ENCODE assay signal across 8 cellular contexts in genomic region chr17:2062571-2063183, GRCh38. TPM values are rescaled to one million over a fixed set of nuclear protein-coding genes. Genes with fewer than 3 reads are reported as not detected.
DNase-seq lines count a peak whose midpoint lies in the region; ATAC-seq and TF ChIP-seq lines count a peak whose summit lies in the region.

No MANE protein-coding gene starts in this region.

- peaks cover 11 to 83% of the 10 kb centered on the region in 2 donors for H3K4me1 ChIP-seq in thyroid gland

- CTCF ChIA-PET in activated CD4-positive, alpha-beta memory T cell treated with anti-CD3 and anti-CD28 coated beads, Interleukin-2, amount 10 ng/mL, durations not matched to agents 7 days and 5 days (lab: Charles Lee), result interaction anchor here (2.0 to 3.2 kb wide), 2 partner anchors 8 to 177 kb away, joined by 6 to 16 read pairs; partner anchors contain the start of gene HIC1
- CTCF ChIA-PET in activated CD4-positive, alpha-beta memory T cell treated with anti-CD3 and anti-CD28 coated beads for 36 hours (lab: Charles Lee), result interaction anchor here (0.7 kb wide), 1 partner anchor 674 kb away, joined by 3 read pairs; no protein-coding TSS in a partner anchor

- no peak for TF ChIP-seq POLR2A in thyroid gland (IDR thresholded peaks at IDR 0.05)

- peaks cover 68% of the 10 kb centered on the region for H3K36me3 Mint-ChIP-seq in activated CD4-positive, alpha-beta memory T cell treated with anti-CD3 and anti-CD28 coated beads, Interleukin-2, amount 10 ng/mL, durations not matched to agents 7 days and 5 days (ENCODE audit: low read depth)
- peaks cover 64% of the 10 kb centered on the region for H3K36me3 Mint-ChIP-seq in activated CD4-positive, alpha-beta memory T cell treated with anti-CD3 and anti-CD28 coated beads for 36 hours
- H3K36me3 Mint-ChIP-seq in brain, result peaks cover 65% of the 10 kb centered on the region
- H3K36me3 Mint-ChIP-seq in memory B cell, result peaks cover 15% of the 10 kb centered on the region

- peaks cover 1% of the 10 kb centered on the region for H3K27me3 Mint-ChIP-seq in activated CD4-positive, alpha-beta memory T cell treated with anti-CD3 and anti-CD28 coated beads, Interleukin-2, amount 10 ng/mL, durations not matched to agents 7 days and 5 days
- peaks cover 5% of the 10 kb centered on the region for H3K27me3 Mint-ChIP-seq in activated CD4-positive, alpha-beta memory T cell treated with anti-CD3 and anti-CD28 coated beads for 36 hours
- H3K27me3 Mint-ChIP-seq in brain (peaks cover 38% of the 10 kb centered on the region), memory B cell (peaks cover 4% of the 10 kb centered on the region)

- no peaks in the 10 kb centered on the region for H3K9me3 Mint-ChIP-seq in activated CD4-positive, alpha-beta memory T cell treated with anti-CD3 and anti-CD28 coated beads, Interleukin-2, amount 10 ng/mL, durations not matched to agents 7 days and 5 days
- no peaks in the 10 kb centered on the region for H3K9me3 Mint-ChIP-seq in activated CD4-positive, alpha-beta memory T cell treated with anti-CD3 and anti-CD28 coated beads for 36 hours
- H3K9me3 Mint-ChIP-seq in brain (peaks cover 0 to 4% (median 0%) of the 10 kb centered on the region in 5 experiments), memory B cell (no peaks in the 10 kb centered on the region)

- 58 to 68% methylated on average over 11 of the region's 11 CpGs for WGBS in thyroid gland, 2 donors

- H3K27me3 ChIP-seq in thyroid gland, result peaks cover 5% of the 10 kb centered on the region

- H3K27ac Mint-ChIP-seq in activated CD4-positive, alpha-beta memory T cell treated with anti-CD3 and anti-CD28 coated beads, Interleukin-2, amount 10 ng/mL, durations not matched to agents 7 days and 5 days, result peak overlapping the region; percentile 51
- no peak overlapping the region for H3K27ac Mint-ChIP-seq in activated CD4-positive, alpha-beta memory T cell treated with anti-CD3 and anti-CD28 coated beads for 36 hours
- H3K27ac Mint-ChIP-seq in brain (peak overlapping the region in 3 of 5 experiments; percentile 24 to 88 (median 86)), memory B cell (peak overlapping the region; percentile 81)

- H3K4me1 Mint-ChIP-seq in activated CD4-positive, alpha-beta memory T cell treated with anti-CD3 and anti-CD28 coated beads, Interleukin-2, amount 10 ng/mL, durations not matched to agents 7 days and 5 days, result peaks cover 68% of the 10 kb centered on the region
- H3K4me1 Mint-ChIP-seq in activated CD4-positive, alpha-beta memory T cell treated with anti-CD3 and anti-CD28 coated beads for 36 hours (ENCODE audit: low read depth), result peaks cover 12% of the 10 kb centered on the region
- H3K4me1 Mint-ChIP-seq in brain, result peaks cover 31% of the 10 kb centered on the region
- peaks cover 34% of the 10 kb centered on the region for H3K4me1 Mint-ChIP-seq in memory B cell

- peak overlapping the region; percentile 49 to 61 (median 53) for H3K27ac ChIP-seq in thyroid gland

- no peak for DNase-seq in activated CD4-positive, alpha-beta memory T cell treated with anti-CD3 and anti-CD28 coated beads, Interleukin-2, amount 10 ng/mL, durations not matched to agents 7 days and 5 days
- no peak for DNase-seq in activated CD4-positive, alpha-beta memory T cell treated with anti-CD3 and anti-CD28 coated beads for 36 hours
- DNase-seq in memory B cell (ENCODE audit: low spot score in 2 of 2) (no peak), thyroid gland (no peak), NCI-H2081 (lab: John Stamatoyannopoulos, UW) (no peak), SKM-1 treated with dmso at 0.1 percent for 144 hours (lab: John Stamatoyannopoulos, UW; ENCODE audit: unreplicated experiment) (no peak)

- H3K4me3 Mint-ChIP-seq in activated CD4-positive, alpha-beta memory T cell treated with anti-CD3 and anti-CD28 coated beads, Interleukin-2, amount 10 ng/mL, durations not matched to agents 7 days and 5 days, result no peak overlapping the region
- no peak overlapping the region for H3K4me3 Mint-ChIP-seq in activated CD4-positive, alpha-beta memory T cell treated with anti-CD3 and anti-CD28 coated beads for 36 hours
- peak overlapping the region in 1 of 5 experiments; percentile 52 for H3K4me3 Mint-ChIP-seq in brain
- H3K4me3 Mint-ChIP-seq in memory B cell, result no peak overlapping the region

- no peaks in the 10 kb centered on the region for H3K9me3 ChIP-seq in thyroid gland

- no peak overlapping the region for H3K4me3 ChIP-seq in thyroid gland (replicated peaks in 1 of 3)

- POLR2A ChIA-PET in activated CD4-positive, alpha-beta memory T cell treated with anti-CD3 and anti-CD28 coated beads, Interleukin-2, amount 10 ng/mL, durations not matched to agents 7 days and 5 days (lab: Charles Lee), result interaction anchor here (3.7 kb wide), 1 partner anchor 27 kb away, joined by 17 read pairs; no protein-coding TSS in a partner anchor
- POLR2A ChIA-PET in activated CD4-positive, alpha-beta memory T cell treated with anti-CD3 and anti-CD28 coated beads for 36 hours (lab: Charles Lee), result no interaction called here

- peaks cover 25 to 32% of the 10 kb centered on the region in 2 donors for H3K36me3 ChIP-seq in thyroid gland

- ATAC-seq in memory B cell (ENCODE audit: low read depth), result no peak
- ATAC-seq in GM21528 (IDR thresholded peaks at IDR 0.05; ENCODE audit: low FRiP score, unreplicated experiment), result no peak

- TF ChIP-seq CTCF in brain (conservative IDR thresholded peaks at IDR 0.05), result no peak
- no peak for TF ChIP-seq CTCF in thyroid gland (IDR thresholded peaks at IDR 0.05)

- intact Hi-C loops in activated CD4-positive, alpha-beta memory T cell treated with anti-CD3 and anti-CD28 coated beads for 36 hours (cut with micrococcal nuclease), result no loop called here
- intact Hi-C loops in thyroid gland (cut with DNase I), result no loop called here

RNA-seq across cellular contexts. Expression of gene HIC1, which starts 7.8 kb away (rescaled TPM):
- 10 to 100 TPM; 38.3 to 39.8 TPM for total RNA-seq in activated CD4-positive, alpha-beta memory T cell treated with anti-CD3 and anti-CD28 coated beads, Interleukin-2, amount 10 ng/mL, durations not matched to agents 7 days and 5 days
- total RNA-seq in activated CD4-positive, alpha-beta memory T cell treated with anti-CD3 and anti-CD28 coated beads for 36 hours, result 10 to 100 TPM; 13.1 to 13.2 TPM
- 2.6 TPM for polyA plus RNA-seq in brain (ENCODE audit: insufficient read depth, low read depth, low replicate concordance)
- total RNA-seq in thyroid gland, result 10 to 100 TPM; 13.3 to 23.2 (median 18.3) TPM

RNA-seq across cellular contexts. Expression of gene OVCA2, which starts 20.9 kb away (rescaled TPM):
- 10 to 100 TPM; 43.2 to 45.4 TPM for total RNA-seq in activated CD4-positive, alpha-beta memory T cell treated with anti-CD3 and anti-CD28 coated beads, Interleukin-2, amount 10 ng/mL, durations not matched to agents 7 days and 5 days
- 10 to 100 TPM; 31.7 to 34.8 TPM for total RNA-seq in activated CD4-positive, alpha-beta memory T cell treated with anti-CD3 and anti-CD28 coated beads for 36 hours
- 28.7 TPM for polyA plus RNA-seq in brain (ENCODE audit: insufficient read depth, low read depth, low replicate concordance)
- total RNA-seq in thyroid gland, result 10 to 100 TPM; 37.6 to 54.1 (median 47.3) TPM

RNA-seq across cellular contexts. Expression of gene DPH1, which starts 32.7 kb away (rescaled TPM):
- 10 to 100 TPM; 28.4 to 28.8 TPM for total RNA-seq in activated CD4-positive, alpha-beta memory T cell treated with anti-CD3 and anti-CD28 coated beads, Interleukin-2, amount 10 ng/mL, durations not matched to agents 7 days and 5 days
- 10 to 100 TPM; 29.4 to 31.1 TPM for total RNA-seq in activated CD4-positive, alpha-beta memory T cell treated with anti-CD3 and anti-CD28 coated beads for 36 hours
- 18.6 TPM for polyA plus RNA-seq in brain (ENCODE audit: insufficient read depth, low read depth, low replicate concordance)
- total RNA-seq in thyroid gland, result 10 to 100 TPM; 41.6 to 61.1 (median 49.3) TPM

RNA-seq across cellular contexts. Expression of gene RTN4RL1, which starts 37.5 kb away (rescaled TPM):
- total RNA-seq in activated CD4-positive, alpha-beta memory T cell treated with anti-CD3 and anti-CD28 coated beads, Interleukin-2, amount 10 ng/mL, durations not matched to agents 7 days and 5 days, result under 1 TPM; 0.33 to 0.35 TPM
- total RNA-seq in activated CD4-positive, alpha-beta memory T cell treated with anti-CD3 and anti-CD28 coated beads for 36 hours, result under 1 TPM; 0.17 to 0.21 TPM
- 4.3 TPM for polyA plus RNA-seq in brain (ENCODE audit: insufficient read depth, low read depth, low replicate concordance)
- total RNA-seq in thyroid gland, result 1 to 10 TPM; 1.6 to 4.9 (median 2.5) TPM
